Comparison of ENCODE assay signal across 11 cellular contexts in genomic region chr22:40215266-40215665, GRCh38. TPM values are rescaled to one million over a fixed set of nuclear protein-coding genes. Genes with fewer than 3 reads are reported as not detected.
A peak's percentile ranks its signal among the peaks of the same experiment; 100 is the strongest.
DNase-seq lines count a peak whose midpoint lies in the region; ATAC-seq and TF ChIP-seq lines count a peak whose summit lies in the region.
"Had no signal": no experiment of that assay in that cellular context is flagged by ENCODE, and none has a peak within 500 bp of the region (broad histone marks: within the 10 kb centered on the region; RNA-seq: fewer than 3 reads in every experiment).

No MANE protein-coding gene starts in this region.

- H3K4me2 ChIP-seq in GM23338: peak overlapping the region; percentile 30
- H3K4me2 ChIP-seq: KMS-11 had no signal

- peaks cover 83% of the 10 kb centered on the region for H3K4me1 Mint-ChIP-seq in GM23338

- DNase-seq in AG10803 (ENCODE audit: low read depth) (peak; percentile 64), GM23338 (ENCODE audit: low spot score) (no peak), UCSD-AML1 (lab: John Stamatoyannopoulos, UW; ENCODE audit: unreplicated experiment) (peak; percentile 38), heart right ventricle (no peak), GM20000 (ENCODE audit: low spot score) (no peak), T1000 (lab: John Stamatoyannopoulos, UW) (no peak), NCI-H1930 (lab: John Stamatoyannopoulos, UW) (no peak), putamen (ENCODE audit: low spot score) (no peak)
- DNase-seq: DMS153 had no signal

- H3K36me3 Mint-ChIP-seq in GM23338 (ENCODE audit: low read depth): peaks cover 15% of the 10 kb centered on the region; the same call in 1 of the 3 replicates

- no peaks in the 10 kb centered on the region for H3K9me3 Mint-ChIP-seq in GM23338

- no peak overlapping the region; the same call in 2 of the 3 replicates for H3K4me3 Mint-ChIP-seq in GM23338

- H3K79me2 ChIP-seq in GM23338 (replicated peaks; ENCODE audit: insufficient read depth): peaks cover 100% of the 10 kb centered on the region

- H3F3A ChIP-seq in GM23338 (replicated peaks; ENCODE audit: low read depth): 0 out of 2 replicates have a peak, but pooled peaks cover under 1% of the 10 kb centered on the region

- H3K4me3 ChIP-seq in AG10803 (ENCODE audit: low read length) (no peak overlapping the region), GM23338 (no peak overlapping the region), heart right ventricle (no peak overlapping the region)
- H3K4me3 ChIP-seq: dorsolateral prefrontal cortex had no signal

- H2AFZ ChIP-seq in GM23338: no peak overlapping the region

- H3K27ac ChIP-seq in GM23338 (ENCODE audit: low read depth): no peak overlapping the region
- H3K27ac ChIP-seq in heart right ventricle: peak overlapping the region in 3 of 10 donors; percentile 19 to 49 (median 33)
- H3K27ac ChIP-seq: KMS-11 had no signal

- H3K36me3 ChIP-seq in GM23338 (ENCODE audit: insufficient read depth): no peaks in the 10 kb centered on the region
- H3K36me3 ChIP-seq in heart right ventricle: no peaks in the 10 kb centered on the region

- intact Hi-C loops in heart right ventricle (cut with DNase I): loop anchor here in 3 of 10 donors (5.0 to 10.0 kb wide), 2 partner anchors 57 to 60 kb away; no protein-coding TSS in a partner anchor

- H3K9me3 ChIP-seq in heart right ventricle: no peaks in the 10 kb centered on the region

- H3K4me1 ChIP-seq in GM23338 (ENCODE audit: insufficient read depth) (peaks cover 84% of the 10 kb centered on the region), heart right ventricle (peaks cover 10 to 96% (median 86%) of the 10 kb centered on the region in 9 donors)

- no peak; the same call in 1 of the 3 replicates for ATAC-seq in GM23338
- ATAC-seq in heart right ventricle: peak in 5 of 8 donors; percentile 23 to 44 (median 43)

- no peaks in the 10 kb centered on the region for H3K9me2 ChIP-seq in GM23338 (ENCODE audit: insufficient read depth)

- peaks cover 41% of the 10 kb centered on the region for H4K20me1 ChIP-seq in GM23338 (replicated peaks; ENCODE audit: insufficient read depth)

- H3K27me3 ChIP-seq in GM23338 (ENCODE audit: insufficient read depth) (no peaks in the 10 kb centered on the region), heart right ventricle (no peaks in the 10 kb centered on the region)
- H3K27me3 ChIP-seq: dorsolateral prefrontal cortex had no signal

- 47 to 54% methylated on average over 3 of the region's 3 CpGs for WGBS in heart right ventricle, 2 donors

- H3K27me3 Mint-ChIP-seq in GM23338 (ENCODE audit: insufficient read depth, low read depth, poor library complexity): peaks cover 15% of the 10 kb centered on the region

- no peak overlapping the region; the same call in 1 of the 2 replicates for H3K27ac Mint-ChIP-seq in GM23338

- TF ChIP-seq CTCF in AG10803 (conservative IDR thresholded peaks at IDR 0.05; ENCODE audit: low read length) (no peak), GM23338 (conservative IDR thresholded peaks at IDR 0.05; ENCODE audit: low read depth in 2 of 2) (no peak), heart right ventricle (IDR thresholded peaks at IDR 0.05) (no peak), GM20000 (IDR thresholded peaks at IDR 0.05; ENCODE audit: extremely low read depth, missing control alignments) (no peak)

TF ChIP-seq in GM23338, 12 proteins besides CTCF, POLR2A, EP300 and RAD21 (continues in another document):
- no peak for TF ChIP-seq ZNF114 (CRISPR knock-in tag; IDR thresholded peaks at IDR 0.05)
- no peak for TF ChIP-seq ZNF462 (CRISPR knock-in tag; IDR thresholded peaks at IDR 0.05)
- no peak for TF ChIP-seq STAT1 (IDR thresholded peaks at IDR 0.05; ENCODE audit: unreplicated experiment)
- no peak for TF ChIP-seq ZNF331 (CRISPR knock-in tag; IDR thresholded peaks at IDR 0.05; ENCODE audit: low read depth)
- TF ChIP-seq JUNB (IDR thresholded peaks at IDR 0.05; ENCODE audit: unreplicated experiment): no peak
- no peak for TF ChIP-seq NANOG (IDR thresholded peaks at IDR 0.05; ENCODE audit: borderline replicate concordance)
- no peak for TF ChIP-seq CREB1 (CRISPR knock-in tag; IDR thresholded peaks at IDR 0.05; ENCODE audit: low read depth)
- TF ChIP-seq EZH2phosphoT487 (IDR thresholded peaks at IDR 0.05; ENCODE audit: unreplicated experiment): no peak
- TF ChIP-seq EZH2 (IDR thresholded peaks at IDR 0.05; ENCODE audit: low read depth, unreplicated experiment): no peak

RNA-seq across cellular contexts. Expression of gene TNRC6B, which starts 37.5 kb away (rescaled TPM):
- 41.4 and 46.9 TPM in 2 replicates for total RNA-seq in GM23338 (2014; rRNA removed; shearing (Covaris generic))
- polyA plus RNA-seq in GM23338 (2016; fragmentation: Nextera tagmentation; extraction: Ambion mirVana) (87.8 and 91.3 TPM in 2 replicates), heart right ventricle (10 to 100 TPM in 1 of 2 donors, 1 to 10 TPM in 1; 1.7 to 21.6 TPM)
- total RNA-seq in heart right ventricle: 10 to 100 TPM; 36.3 to 62.5 (median 56.0) TPM

Comparison
In these comparisons a context has a peak if more than half of its experiments do, and no peak if none do; other contexts are left out.
1. DNase-seq: peak in AG10803 (single experiment) and UCSD-AML1 (single experiment); none in GM23338 (single experiment), heart right ventricle (0 of 2), GM20000 (single experiment), T1000 (single experiment), NCI-H1930 (0 of 2) and putamen (single experiment).